In genomic region chr7:87513735-87514319, GRCh38 we compare ENCODE assay signal across 15 cellular contexts. TPM values are rescaled to one million over a fixed set of nuclear protein-coding genes. Genes with fewer than 3 reads are reported as not detected.
DNase-seq lines count a peak whose midpoint lies in the region; ATAC-seq and TF ChIP-seq lines count a peak whose summit lies in the region.
"Had no signal": no experiment of that assay in that cellular context is flagged by ENCODE, and none has a peak within 500 bp of the region (broad histone marks: within the 10 kb centered on the region; RNA-seq: fewer than 3 reads in every experiment).

No MANE protein-coding gene starts in this region.

- peak; percentile 6 for DNase-seq in HT1080 (ENCODE audit: low read depth)
- peak; percentile 78 for DNase-seq in NCI-H69 (lab: John Stamatoyannopoulos, UW)
- peak; percentile 44 for DNase-seq in astrocyte of the spinal cord (ENCODE audit: low read depth, low spot score)
- DNase-seq in non-pigmented ciliary epithelial cell (ENCODE audit: low read depth) = peak; percentile 1
- no peak for DNase-seq in AG08396 (ENCODE audit: low spot score)
- DNase-seq: CD8-positive, alpha-beta memory T cell; DMS53; GF-D8; GOT3; H9 had no signal

- in situ Hi-C loops in astrocyte of the spinal cord (cut with HindIII; ENCODE audit: low sequenced_read_pairs) = no loop called here

- no peak for TF ChIP-seq CTCF in astrocyte of the spinal cord (IDR thresholded peaks at IDR 0.05; ENCODE audit: low read depth, low read length)

- no peak for ATAC-seq in HG03571 (IDR thresholded peaks at IDR 0.05; ENCODE audit: unreplicated experiment)
- no peak for ATAC-seq in GM21576 (IDR thresholded peaks at IDR 0.05; ENCODE audit: unreplicated experiment)
- ATAC-seq in GM18858 (IDR thresholded peaks at IDR 0.05; ENCODE audit: unreplicated experiment) = no peak
- ATAC-seq: A549 had no signal

- no peak overlapping the region for H3K4me3 ChIP-seq in astrocyte of the spinal cord (ENCODE audit: low read depth, low read length)
- H3K4me3 ChIP-seq: A549 had no signal

RNA-seq across cellular contexts. Expression of gene ABCB4, which starts 38.3 kb away (rescaled TPM):
- 0.42 and 1.1 TPM in 2 replicates for total RNA-seq in HT1080 (2014; rRNA removed; shearing (Covaris generic))
- 0.01 TPM in 1 of 2 replicates, not detected in the other for polyA plus RNA-seq in HT1080 (2015; cell fraction: cytosol; rRNA removed)
- 0.02 TPM in 1 of 2 replicates, not detected in the other for polyA plus RNA-seq in HT1080 (2015; cell fraction: nucleus; rRNA removed)
- polyA plus RNA-seq: CD14-positive monocyte; CD8-positive, alpha-beta memory T cell had no signal
